1 cellular context compared by ENCODE assay signal in genomic region chr5:179732412-179732917, GRCh38.
TF ChIP-seq lines count a peak whose summit lies in the region.

MAML1 (plus strand) TSS chr5:179732822; CDS start chr5:179733113, 291 bp downstream.

TF ChIP-seq in HepG2, 621 proteins besides CTCF, POLR2A, EP300 and RAD21 (continued from another document and continues in another):
- peak; percentile 11; the same call in 1 of the 2 replicates for TF ChIP-seq ARID4A (CRISPR knock-in tag; IDR thresholded peaks at IDR 0.05; ENCODE audit: borderline replicate concordance)
- no peak for TF ChIP-seq RFX3 (CRISPR knock-in tag; IDR thresholded peaks at IDR 0.05)
- peak; percentile 56; the same call in 1 of the 2 replicates for TF ChIP-seq THAP11 (CRISPR knock-in tag; IDR thresholded peaks at IDR 0.05)
- TF ChIP-seq ZBTB34 (CRISPR knock-in tag; IDR thresholded peaks at IDR 0.05): no peak
- TF ChIP-seq ZNF331 (CRISPR knock-in tag; IDR thresholded peaks at IDR 0.05): peak; percentile 32; the same call in 1 of the 2 replicates
- peak; percentile 20; the same call in 1 of the 2 replicates for TF ChIP-seq BCL6 (CRISPR knock-in tag; IDR thresholded peaks at IDR 0.05)
- TF ChIP-seq NFIB (CRISPR knock-in tag; IDR thresholded peaks at IDR 0.05; ENCODE audit: borderline replicate concordance): no peak
- peak; percentile 34; the same call in 1 of the 2 replicates for TF ChIP-seq ZMYM4 (CRISPR knock-in tag; IDR thresholded peaks at IDR 0.05)
- no peak for TF ChIP-seq RBAK (CRISPR knock-in tag; IDR thresholded peaks at IDR 0.05)
- 0 out of 2 replicates have a peak, but pooled peaks have one; percentile 70 for TF ChIP-seq KMT2B (CRISPR knock-in tag; IDR thresholded peaks at IDR 0.05)
- TF ChIP-seq ZNF704 (CRISPR knock-in tag; IDR thresholded peaks at IDR 0.05; ENCODE audit: borderline replicate concordance): peak; percentile 61; the same call in 1 of the 2 replicates
- TF ChIP-seq NR2C2 (CRISPR knock-in tag; IDR thresholded peaks at IDR 0.05; ENCODE audit: borderline replicate concordance): peak; percentile 45; the same call in 1 of the 2 replicates
- peak; percentile 76 for TF ChIP-seq SAP130 (CRISPR knock-in tag; IDR thresholded peaks at IDR 0.05; ENCODE audit: low read depth)
- no peak for TF ChIP-seq EEA1 (CRISPR knock-in tag; IDR thresholded peaks at IDR 0.05; ENCODE audit: borderline replicate concordance)
- TF ChIP-seq ZNF670 (CRISPR knock-in tag; IDR thresholded peaks at IDR 0.05; ENCODE audit: borderline replicate concordance): 0 out of 2 replicates have a peak, but pooled peaks have one; percentile 51
- TF ChIP-seq MNT (IDR thresholded peaks at IDR 0.05): 0 out of 2 replicates have a peak, but pooled peaks have one; percentile 18
- TF ChIP-seq ZNF605 (CRISPR knock-in tag; IDR thresholded peaks at IDR 0.05): peak; percentile 28; the same call in 1 of the 2 replicates
- peak; percentile 89 for TF ChIP-seq TFDP2 (CRISPR knock-in tag; IDR thresholded peaks at IDR 0.05)
- TF ChIP-seq TRAFD1 (CRISPR knock-in tag; IDR thresholded peaks at IDR 0.05; ENCODE audit: borderline replicate concordance): no peak
- no peak; the same call in 1 of the 2 replicates for TF ChIP-seq ZNF362 (CRISPR knock-in tag; IDR thresholded peaks at IDR 0.05; ENCODE audit: borderline replicate concordance)
- TF ChIP-seq ZFX (CRISPR knock-in tag; IDR thresholded peaks at IDR 0.05; ENCODE audit: low read depth): peak; percentile 69
- TF ChIP-seq THAP7 (CRISPR knock-in tag; IDR thresholded peaks at IDR 0.05): peak; percentile 53; the same call in 1 of the 2 replicates
- peak; percentile 64; the same call in 1 of the 2 replicates for TF ChIP-seq TFDP1 (CRISPR knock-in tag; IDR thresholded peaks at IDR 0.05; ENCODE audit: borderline replicate concordance)
- TF ChIP-seq ETS1 (CRISPR knock-in tag; IDR thresholded peaks at IDR 0.05): 0 out of 2 replicates have a peak, but pooled peaks have one; percentile 1
- TF ChIP-seq PBX2 (CRISPR knock-in tag; IDR thresholded peaks at IDR 0.05): peak; percentile 93
- TF ChIP-seq GTF2F1 (IDR thresholded peaks at IDR 0.05; ENCODE audit: low read length): 0 out of 2 replicates have a peak, but pooled peaks have one; percentile 12
- no peak for TF ChIP-seq ZNF33A (CRISPR knock-in tag; IDR thresholded peaks at IDR 0.05; ENCODE audit: borderline replicate concordance)
- TF ChIP-seq SP5 (CRISPR knock-in tag; IDR thresholded peaks at IDR 0.05; ENCODE audit: borderline replicate concordance, low read depth): peak; percentile 32; the same call in 1 of the 2 replicates
- peak; percentile 93 for TF ChIP-seq TAF1 (CRISPR knock-in tag; IDR thresholded peaks at IDR 0.05)
- no peak for TF ChIP-seq SOX5 (CRISPR knock-in tag; IDR thresholded peaks at IDR 0.05; ENCODE audit: borderline replicate concordance)
- TF ChIP-seq SP2 (CRISPR knock-in tag; IDR thresholded peaks at IDR 0.05): peak; percentile 95
- peak; percentile 96 for TF ChIP-seq NFYB (CRISPR knock-in tag; IDR thresholded peaks at IDR 0.05)
- peak; percentile 47; the same call in 1 of the 2 replicates for TF ChIP-seq SPEN (CRISPR knock-in tag; IDR thresholded peaks at IDR 0.05; ENCODE audit: low read depth)
- 0 out of 2 replicates have a peak, but pooled peaks have one; percentile 44 for TF ChIP-seq KAT8 (CRISPR knock-in tag; IDR thresholded peaks at IDR 0.05)
